ENCODE assay signal across 21 cellular contexts in the genomic region with DNA sequence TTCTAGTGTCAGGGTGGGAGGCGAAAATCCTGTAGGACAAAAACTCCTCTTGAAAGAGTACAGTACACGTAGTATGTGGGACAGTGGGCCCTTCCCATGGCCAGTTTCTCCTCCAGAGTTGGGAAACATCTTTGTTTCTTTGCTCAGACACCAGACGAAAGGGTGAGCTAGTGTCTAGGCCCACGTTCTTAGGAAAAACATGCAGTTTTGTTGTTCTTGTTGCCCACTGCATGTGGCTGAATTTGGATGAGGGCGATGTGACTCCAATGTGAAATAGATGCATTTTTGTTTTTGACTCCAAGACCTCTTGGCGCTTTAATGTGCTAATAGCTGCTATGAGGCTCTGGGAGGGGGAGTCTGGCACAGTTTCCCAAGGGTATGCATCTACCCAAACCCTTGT.
DNase-seq lines count a peak whose midpoint lies in the region; ATAC-seq and TF ChIP-seq lines count a peak whose summit lies in the region.
"Had no signal": no experiment of that assay in that cellular context is flagged by ENCODE, and none has a peak within 500 bp of the region (broad histone marks: within the 10 kb centered on the region; RNA-seq: fewer than 3 reads in every experiment).

No MANE protein-coding gene starts in this region.

- intact Hi-C loops in sigmoid colon (cut with DNase I): loop anchor here (10.0 kb wide), 1 partner anchor 369 kb away; no protein-coding TSS in a partner anchor

- H3K9ac ChIP-seq in GM23248: peak overlapping the region; percentile 37; the same call in 1 of the 2 replicates
- H3K9ac ChIP-seq in iPS-20b (ENCODE audit: low read depth, low read length): peak overlapping the region; percentile 16; the same call in 1 of the 2 replicates

- H3F3A ChIP-seq in GM23248 (ENCODE audit: insufficient read depth): peaks cover 36% of the 10 kb centered on the region

- H3K36me3 Mint-ChIP-seq in WTC11 (no peaks in the 10 kb centered on the region), nephron progenitor cell (ENCODE audit: low read depth) (peaks cover 9% of the 10 kb centered on the region)
- H3K36me3 Mint-ChIP-seq: naive B cell had no signal

- 84 to 90% methylated on average over 6 of the region's 6 CpGs for WGBS in GM23248 (ENCODE audit: low coverage in 1 of 2, low lambda C conversion rate in 2 of 2, missing lambda C conversion rate in 2 of 2), 2 experiments
- 92 to 93% methylated on average over 6 of the region's 6 CpGs for WGBS in sigmoid colon, 2 donors

- in situ Hi-C loops in GM23248 (cut with MboI): no loop called here

- H3K27me3 ChIP-seq in GM23248 (replicated peaks; ENCODE audit: insufficient read depth) (no peaks in the 10 kb centered on the region), iPS-20b (ENCODE audit: insufficient read depth, low read length) (peaks cover 4% of the 10 kb centered on the region; the same call in 1 of the 2 replicates), sigmoid colon (no peaks in the 10 kb centered on the region)
- H3K27me3 ChIP-seq: tibial artery had no signal

- peak overlapping the region; percentile 81 for H3K4me2 ChIP-seq in GM23248 (ENCODE audit: unreplicated experiment)

- H3K4me1 ChIP-seq in GM23248 (ENCODE audit: insufficient read depth): peaks cover 33% of the 10 kb centered on the region
- peaks cover 50% of the 10 kb centered on the region for H3K4me1 ChIP-seq in iPS-20b (ENCODE audit: insufficient read depth, low read length)
- peaks cover 0 to 51% (median 41%) of the 10 kb centered on the region in 4 donors for H3K4me1 ChIP-seq in sigmoid colon
- H3K4me1 ChIP-seq: lower lobe of right lung had no signal

- no peaks in the 10 kb centered on the region for H4K20me1 ChIP-seq in GM23248 (ENCODE audit: insufficient read depth)

- TF ChIP-seq EP300 in sigmoid colon (IDR thresholded peaks at IDR 0.05): no peak

- H3K36me3 ChIP-seq in GM23248 (ENCODE audit: low read depth) (0 out of 2 replicates have a peak, but pooled peaks cover 5% of the 10 kb centered on the region), iPS-20b (ENCODE audit: insufficient read depth, low read depth, low read length) (no peaks in the 10 kb centered on the region), sigmoid colon (no peaks in the 10 kb centered on the region)
- H3K36me3 ChIP-seq: lower lobe of right lung, tibial artery had no signal

- H3K9me3 ChIP-seq in GM23248 (ENCODE audit: low read depth) (no peaks in the 10 kb centered on the region), iPS-20b (ENCODE audit: insufficient read depth, low read depth, low read length) (no peaks in the 10 kb centered on the region), sigmoid colon (no peaks in the 10 kb centered on the region)
- H3K9me3 ChIP-seq: lower lobe of right lung, tibial artery had no signal

- no peak for TF ChIP-seq POLR2A in sigmoid colon (IDR thresholded peaks at IDR 0.05)

- ATAC-seq in WTC11: no peak
- ATAC-seq: activated CD4-positive, CD25-positive, alpha-beta regulatory T cell treated with anti-CD3 and anti-CD28 coated beads, Interleukin-2, amount 50 U/mL, for 24 hours; CD8-positive, alpha-beta T cell had no signal

- H3K27ac Mint-ChIP-seq in WTC11 (peak overlapping the region; percentile 93), nephron progenitor cell (no peak overlapping the region)
- H3K27ac Mint-ChIP-seq: activated naive CD8-positive, alpha-beta T cell; CD8-positive, alpha-beta T cell; naive B cell; progenitor cell of endocrine pancreas; T-helper 2 cell treated with Interferon-gamma antibody and Interleukin-4, amounts not matched to agents 5 μg/mL and 100 μg/mL, for 36 hours had no signal

- H3K27ac ChIP-seq in GM23248: peak overlapping the region; percentile 78
- H3K27ac ChIP-seq in iPS-20b (ENCODE audit: low read length): no peak overlapping the region
- H3K27ac ChIP-seq in sigmoid colon: peak overlapping the region in 3 of 4 donors; percentile 53 to 65 (median 64)
- H3K27ac ChIP-seq: lower lobe of right lung, tibial artery had no signal

- H3K4me1 Mint-ChIP-seq in WTC11 (peaks cover 81% of the 10 kb centered on the region), nephron progenitor cell (peaks cover 28% of the 10 kb centered on the region)
- H3K4me1 Mint-ChIP-seq: naive B cell had no signal

- H3K4me3 Mint-ChIP-seq in WTC11: peak overlapping the region; percentile 27
- H3K4me3 Mint-ChIP-seq in nephron progenitor cell: no peak overlapping the region
- H3K4me3 Mint-ChIP-seq: activated naive CD8-positive, alpha-beta T cell; CD8-positive, alpha-beta T cell; T-helper 2 cell treated with Interferon-gamma antibody and Interleukin-4, amounts not matched to agents 5 μg/mL and 100 μg/mL, for 36 hours had no signal

- peak overlapping the region; percentile 37 for H3K4me3 ChIP-seq in GM23248
- H3K4me3 ChIP-seq in iPS-20b (ENCODE audit: low read length): no peak overlapping the region
- no peak overlapping the region for H3K4me3 ChIP-seq in sigmoid colon
- H3K4me3 ChIP-seq: lower lobe of right lung, tibial artery had no signal

- CTCF ChIA-PET in WTC11 (lab: Charles Lee): interaction anchor here (1.1 to 4.8 kb wide), 5 partner anchors 10 to 132 kb away, joined by 3 to 28 read pairs (median 3); no protein-coding TSS in a partner anchor

- TF ChIP-seq CTCF in WTC11 (IDR thresholded peaks at IDR 0.05): no peak
- TF ChIP-seq CTCF in sigmoid colon (IDR thresholded peaks at IDR 0.05): no peak
- no peak for TF ChIP-seq CTCF in nephron progenitor cell (IDR thresholded peaks at IDR 0.05)

- H2AFZ ChIP-seq in GM23248: no peak overlapping the region

- H3K27me3 Mint-ChIP-seq in WTC11 (ENCODE audit: low read depth): no peaks in the 10 kb centered on the region
- no peaks in the 10 kb centered on the region for H3K27me3 Mint-ChIP-seq in nephron progenitor cell (ENCODE audit: low read depth, poor library complexity)
- H3K27me3 Mint-ChIP-seq: activated naive CD8-positive, alpha-beta T cell had no signal

- peaks cover 13% of the 10 kb centered on the region; the same call in 1 of the 2 replicates for H3K79me2 ChIP-seq in GM23248 (ENCODE audit: insufficient read depth)

- POLR2A ChIA-PET in WTC11 (lab: Charles Lee): no interaction called here

- no peaks in the 10 kb centered on the region for H3K9me3 Mint-ChIP-seq in WTC11
- peaks cover 4% of the 10 kb centered on the region for H3K9me3 Mint-ChIP-seq in nephron progenitor cell
- H3K9me3 Mint-ChIP-seq: CD8-positive, alpha-beta T cell; T-helper 2 cell treated with Interferon-gamma antibody and Interleukin-4, amounts not matched to agents 5 μg/mL and 100 μg/mL, for 36 hours had no signal

- peak; percentile 39 for DNase-seq in GM23248
- no peak for DNase-seq in WTC11 (ENCODE audit: low spot score)
- no peak for DNase-seq in sigmoid colon
- no peak for DNase-seq in iPS-NIHi11 (ENCODE audit: low spot score)
- DNase-seq in nephron progenitor cell: no peak
- no peak for DNase-seq in 8988T
- DNase-seq in NCI-H2029 (lab: John Stamatoyannopoulos, UW): no peak
- DNase-seq: CD8-positive, alpha-beta T cell; DND-41; Kasumi-1; lower lobe of right lung; naive B cell; NCI-H1105; SIG-M5; stimulated activated CD4-positive, alpha-beta T cell treated with anti-CD3 and anti-CD28 coated beads, Interleukin-12 subunit alpha, Interleukin-12 subunit beta, amount 100 ng/mL, for 4 hours had no signal

- H3K9me2 ChIP-seq in GM23248 (ENCODE audit: insufficient read depth): no peaks in the 10 kb centered on the region

TF ChIP-seq in WTC11, 78 proteins besides CTCF, POLR2A, EP300 and RAD21:
- no peak for TF ChIP-seq CBFB (CRISPR knock-in tag; IDR thresholded peaks at IDR 0.05; ENCODE audit: low read depth)
- no peak for TF ChIP-seq TEAD1 (CRISPR knock-in tag; IDR thresholded peaks at IDR 0.05)
- no peak for TF ChIP-seq EMX1 (CRISPR knock-in tag; IDR thresholded peaks at IDR 0.05)
- TF ChIP-seq, protein P1, sequence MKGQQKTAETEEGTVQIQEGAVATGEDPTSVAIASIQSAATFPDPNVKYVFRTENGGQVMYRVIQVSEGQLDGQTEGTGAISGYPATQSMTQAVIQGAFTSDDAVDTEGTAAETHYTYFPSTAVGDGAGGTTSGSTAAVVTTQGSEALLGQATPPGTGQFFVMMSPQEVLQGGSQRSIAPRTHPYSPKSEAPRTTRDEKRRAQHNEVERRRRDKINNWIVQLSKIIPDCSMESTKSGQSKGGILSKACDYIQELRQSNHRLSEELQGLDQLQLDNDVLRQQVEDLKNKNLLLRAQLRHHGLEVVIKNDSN (CRISPR knock-in tag; IDR thresholded peaks at IDR 0.05): no peak
- no peak for TF ChIP-seq JAZF1 (CRISPR knock-in tag; IDR thresholded peaks at IDR 0.05)
- TF ChIP-seq, protein P2, sequence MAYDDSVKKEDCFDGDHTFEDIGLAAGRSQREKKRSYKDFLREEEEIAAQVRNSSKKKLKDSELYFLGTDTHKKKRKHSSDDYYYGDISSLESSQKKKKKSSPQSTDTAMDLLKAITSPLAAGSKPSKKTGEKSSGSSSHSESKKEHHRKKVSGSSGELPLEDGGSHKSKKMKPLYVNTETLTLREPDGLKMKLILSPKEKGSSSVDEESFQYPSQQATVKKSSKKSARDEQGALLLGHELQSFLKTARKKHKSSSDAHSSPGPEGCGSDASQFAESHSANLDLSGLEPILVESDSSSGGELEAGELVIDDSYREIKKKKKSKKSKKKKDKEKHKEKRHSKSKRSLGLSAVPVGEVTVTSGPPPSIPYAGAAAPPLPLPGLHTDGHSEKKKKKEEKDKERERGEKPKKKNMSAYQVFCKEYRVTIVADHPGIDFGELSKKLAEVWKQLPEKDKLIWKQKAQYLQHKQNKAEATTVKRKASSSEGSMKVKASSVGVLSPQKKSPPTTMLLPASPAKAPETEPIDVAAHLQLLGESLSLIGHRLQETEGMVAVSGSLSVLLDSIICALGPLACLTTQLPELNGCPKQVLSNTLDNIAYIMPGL (CRISPR knock-in tag; IDR thresholded peaks at IDR 0.05): no peak
- TF ChIP-seq ZNF317 (CRISPR knock-in tag; IDR thresholded peaks at IDR 0.05; ENCODE audit: borderline replicate concordance, low read depth): no peak
- TF ChIP-seq RORB (CRISPR knock-in tag; IDR thresholded peaks at IDR 0.05): no peak
